2 cellular contexts compared by ENCODE assay signal in the genomic region with DNA sequence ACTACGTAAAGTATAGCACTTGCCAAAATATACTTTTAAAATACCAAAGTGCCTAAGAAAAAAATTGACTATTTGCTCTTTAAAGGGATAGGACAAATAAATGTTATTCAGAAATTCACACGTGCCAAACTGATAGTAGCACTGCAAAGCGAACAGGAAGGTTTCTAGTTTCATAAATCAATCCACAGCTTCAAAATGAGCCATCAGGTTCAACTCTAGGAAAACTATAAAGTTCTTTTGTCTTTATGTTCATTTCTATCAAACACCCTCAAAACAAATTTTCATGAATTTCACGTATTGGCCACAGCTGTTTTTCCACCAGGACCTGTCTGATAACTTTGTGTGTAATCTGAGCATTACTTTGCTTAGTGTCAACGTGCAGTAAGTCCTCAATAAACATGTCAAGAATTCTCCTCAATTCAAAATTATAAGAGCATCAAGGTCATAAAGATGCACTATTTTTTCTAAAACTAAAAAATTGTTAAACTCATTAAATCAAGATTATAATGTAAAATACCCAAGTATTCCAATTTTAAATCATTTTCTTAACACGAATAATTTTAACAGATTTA.
TF ChIP-seq lines count a peak whose summit lies in the region.

No MANE protein-coding gene starts in this region.

TF ChIP-seq in HEK293, 187 proteins besides CTCF, POLR2A, EP300 and RAD21 (continued from another document):
- TF ChIP-seq ZNF311 (tag by site-specific recombination; IDR thresholded peaks at IDR 0.05; ENCODE audit: borderline replicate concordance), result no peak
- no peak for TF ChIP-seq ZNF416 (tag by site-specific recombination; IDR thresholded peaks at IDR 0.05)
- TF ChIP-seq ZNF792 (tag by site-specific recombination; IDR thresholded peaks at IDR 0.05), result no peak
- peak; percentile 87 for TF ChIP-seq FEZF1 (tag by site-specific recombination; IDR thresholded peaks at IDR 0.05)
- no peak for TF ChIP-seq ZNF555 (tag by site-specific recombination; conservative IDR thresholded peaks at IDR 0.05)
- TF ChIP-seq, protein P1, sequence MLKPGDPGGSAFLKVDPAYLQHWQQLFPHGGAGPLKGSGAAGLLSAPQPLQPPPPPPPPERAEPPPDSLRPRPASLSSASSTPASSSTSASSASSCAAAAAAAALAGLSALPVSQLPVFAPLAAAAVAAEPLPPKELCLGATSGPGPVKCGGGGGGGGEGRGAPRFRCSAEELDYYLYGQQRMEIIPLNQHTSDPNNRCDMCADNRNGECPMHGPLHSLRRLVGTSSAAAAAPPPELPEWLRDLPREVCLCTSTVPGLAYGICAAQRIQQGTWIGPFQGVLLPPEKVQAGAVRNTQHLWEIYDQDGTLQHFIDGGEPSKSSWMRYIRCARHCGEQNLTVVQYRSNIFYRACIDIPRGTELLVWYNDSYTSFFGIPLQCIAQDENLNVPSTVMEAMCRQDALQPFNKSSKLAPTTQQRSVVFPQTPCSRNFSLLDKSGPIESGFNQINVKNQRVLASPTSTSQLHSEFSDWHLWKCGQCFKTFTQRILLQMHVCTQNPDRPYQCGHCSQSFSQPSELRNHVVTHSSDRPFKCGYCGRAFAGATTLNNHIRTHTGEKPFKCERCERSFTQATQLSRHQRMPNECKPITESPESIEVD (tag by site-specific recombination; IDR thresholded peaks at IDR 0.05), result peak; percentile 96
- peak; percentile 64; the same call in 1 of the 2 replicates for TF ChIP-seq ZNF664 (tag by site-specific recombination; IDR thresholded peaks at IDR 0.05)
- no peak for TF ChIP-seq ZNF324 (tag by site-specific recombination; IDR thresholded peaks at IDR 0.05)
- no peak for TF ChIP-seq ZNF544 (tag by site-specific recombination; IDR thresholded peaks at IDR 0.05)

TF ChIP-seq in WTC11, 78 proteins besides CTCF, POLR2A, EP300 and RAD21 (continued from another document):
- TF ChIP-seq, protein P2, sequence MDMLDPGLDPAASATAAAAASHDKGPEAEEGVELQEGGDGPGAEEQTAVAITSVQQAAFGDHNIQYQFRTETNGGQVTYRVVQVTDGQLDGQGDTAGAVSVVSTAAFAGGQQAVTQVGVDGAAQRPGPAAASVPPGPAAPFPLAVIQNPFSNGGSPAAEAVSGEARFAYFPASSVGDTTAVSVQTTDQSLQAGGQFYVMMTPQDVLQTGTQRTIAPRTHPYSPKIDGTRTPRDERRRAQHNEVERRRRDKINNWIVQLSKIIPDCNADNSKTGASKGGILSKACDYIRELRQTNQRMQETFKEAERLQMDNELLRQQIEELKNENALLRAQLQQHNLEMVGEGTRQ (CRISPR knock-in tag; IDR thresholded peaks at IDR 0.05), result no peak
- TF ChIP-seq ZNF423 (CRISPR knock-in tag; IDR thresholded peaks at IDR 0.05) (no peak), ZNF138 (CRISPR knock-in tag; conservative IDR thresholded peaks at IDR 0.05) (no peak), JUN (CRISPR knock-in tag; IDR thresholded peaks at IDR 0.05) (no peak), ZNF219 (CRISPR knock-in tag; IDR thresholded peaks at IDR 0.05; ENCODE audit: borderline replicate concordance) (no peak), TCF7 (CRISPR knock-in tag; IDR thresholded peaks at IDR 0.05; ENCODE audit: low read depth) (no peak), CREB1 (CRISPR knock-in tag; IDR thresholded peaks at IDR 0.05) (no peak), EMX1 (CRISPR knock-in tag; IDR thresholded peaks at IDR 0.05) (no peak), GABPB1 (CRISPR knock-in tag; IDR thresholded peaks at IDR 0.05) (no peak), SOX15 (CRISPR knock-in tag; IDR thresholded peaks at IDR 0.05) (no peak)
TF ChIP-seq in WTC11: peak in this region for 0.
